In the genomic region with DNA sequence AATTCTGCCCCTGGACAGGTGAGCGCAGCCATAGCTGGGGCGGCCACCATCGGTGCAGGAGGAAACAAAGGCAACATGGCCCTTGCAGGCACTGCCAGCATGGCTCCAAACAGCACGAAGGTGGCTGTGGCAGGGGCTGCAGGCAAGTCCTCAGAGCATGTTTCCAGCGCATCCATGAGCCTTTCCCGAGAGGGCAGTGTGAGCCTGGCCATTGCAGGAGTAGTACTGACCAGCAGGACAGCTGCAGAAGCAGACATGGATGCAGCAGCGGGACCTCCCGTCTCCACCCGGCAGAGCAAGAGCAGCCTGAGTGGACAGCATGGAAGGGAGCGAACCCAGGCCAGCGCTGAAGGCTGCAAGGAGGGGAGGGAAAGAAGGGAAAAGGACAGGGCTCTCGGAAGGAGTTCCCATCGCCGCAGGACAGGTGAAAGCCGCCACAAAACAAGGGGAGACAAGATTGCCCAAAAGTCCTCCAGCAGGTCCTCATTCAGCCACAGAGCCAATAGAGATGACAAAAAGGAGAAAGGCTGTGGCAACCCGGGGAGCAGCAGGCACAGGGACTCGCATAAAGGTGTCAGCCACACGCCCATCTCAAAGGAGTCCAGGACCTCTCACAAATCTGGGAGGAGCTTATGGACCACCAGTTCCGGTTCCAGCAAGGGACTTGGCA, we compare ENCODE assay signal across 27 cellular contexts.
"Had no signal": no experiment of that assay in that cellular context is flagged by ENCODE, and none has a peak within 500 bp of the region (broad histone marks: within the 10 kb centered on the region; RNA-seq: fewer than 3 reads in every experiment).

No MANE protein-coding gene starts in this region.

- DNase-seq: activated CD4-positive, alpha-beta T cell treated with anti-CD3 and anti-CD28 coated beads, Interleukin-2, amount 10 ng/mL, durations not matched to agents 24 days and 14 days; activated CD4-positive, alpha-beta T cell treated with anti-CD3 and anti-CD28 coated beads, Interleukin-2, amount 50 U/mL, for 48 hours; activated CD8-positive, alpha-beta memory T cell treated with anti-CD3 and anti-CD28 coated beads, Interleukin-2, amount 50 U/mL, for 4 hours; activated CD8-positive, alpha-beta T cell treated with anti-CD3 and anti-CD28 coated beads, Interleukin-2, amount 10 ng/mL, durations not matched to agents 7 days and 5 days; activated gamma-delta T cell; activated naive CD4-positive, alpha-beta T cell treated with Interleukin-2 at 50 U/mL for 16 hours; activated naive CD8-positive, alpha-beta T cell treated with anti-CD3 and anti-CD28 coated beads, Interleukin-2, amount 10 ng/mL, durations not matched to agents 7 days and 5 days; amygdala; Kasumi-1; KG1; MG63; NCI-H1048; NCI-H146; NCI-H187 treated with DMSO at 0.1 percent for 48 hours; NCI-H345; NCI-H524 treated with DMSO at 0.1 percent for 48 hours; SHP77 had no signal

- H3K4me3 Mint-ChIP-seq: activated CD4-positive, alpha-beta T cell treated with anti-CD3 and anti-CD28 coated beads, Interleukin-2, amount 10 ng/mL, durations not matched to agents 24 days and 14 days; activated CD8-positive, alpha-beta T cell treated with anti-CD3 and anti-CD28 coated beads, Interleukin-2, amount 10 ng/mL, durations not matched to agents 7 days and 5 days; activated naive CD4-positive, alpha-beta T cell treated with anti-CD3 and anti-CD28 coated beads, Interleukin-2, amount 50 U/mL, for 24 hours; activated naive CD8-positive, alpha-beta T cell treated with anti-CD3 and anti-CD28 coated beads, Interleukin-2, amount 10 ng/mL, durations not matched to agents 7 days and 5 days; central memory CD8-positive, alpha-beta T cell; T-helper 2 cell treated with Interferon-gamma antibody and Interleukin-4, amounts not matched to agents 5 μg/mL and 100 μg/mL, for 36 hours had no signal

- H3K4me1 ChIP-seq: ascending aorta had no signal

- H3K4me1 Mint-ChIP-seq: central memory CD8-positive, alpha-beta T cell had no signal

- H3K27me3 ChIP-seq: ascending aorta, cardiac muscle cell, SJCRH30 had no signal

- ATAC-seq: activated CD8-positive, alpha-beta T cell treated with anti-CD3 and anti-CD28 coated beads, Interleukin-2, amount 10 ng/mL, durations not matched to agents 7 days and 5 days; Panc1 had no signal

- H3K9me3 ChIP-seq: ascending aorta, MG63, SJCRH30 had no signal

- H3K4me3 ChIP-seq: ascending aorta, cardiac muscle cell, MG63, SJCRH30, SK-N-MC had no signal

- H3K36me3 ChIP-seq: cardiac muscle cell, MG63 had no signal

- H3K27ac ChIP-seq: ascending aorta, cardiac muscle cell, SJCRH30, SK-N-MC had no signal

- H3K9me3 Mint-ChIP-seq: activated CD4-positive, alpha-beta T cell treated with anti-CD3 and anti-CD28 coated beads, Interleukin-2, amount 10 ng/mL, durations not matched to agents 24 days and 14 days; activated naive CD4-positive, alpha-beta T cell treated with anti-CD3 and anti-CD28 coated beads, Interleukin-2, amount 50 U/mL, for 24 hours; activated naive CD8-positive, alpha-beta T cell treated with anti-CD3 and anti-CD28 coated beads, Interleukin-2, amount 10 ng/mL, durations not matched to agents 7 days and 5 days; activated T-helper 2 cell treated with anti-CD3 and anti-CD28 coated beads, Interferon-gamma antibody, Interleukin-2, Interleukin-4, amounts not matched to agents 10 μg/mL and 5 μg/mL and 100 μg/mL, durations not matched to agents 14 hours and 24 hours and 36 hours; central memory CD8-positive, alpha-beta T cell; T-helper 2 cell treated with Interferon-gamma antibody and Interleukin-4, amounts not matched to agents 5 μg/mL and 100 μg/mL, for 36 hours had no signal

- FAIRE-seq: TTC549 had no signal

- H3K27ac Mint-ChIP-seq: activated CD4-positive, alpha-beta T cell treated with anti-CD3 and anti-CD28 coated beads, Interleukin-2, amount 10 ng/mL, durations not matched to agents 24 days and 14 days; activated CD8-positive, alpha-beta T cell treated with anti-CD3 and anti-CD28 coated beads, Interleukin-2, amount 10 ng/mL, durations not matched to agents 7 days and 5 days; activated naive CD4-positive, alpha-beta T cell treated with anti-CD3 and anti-CD28 coated beads, Interleukin-2, amount 50 U/mL, for 24 hours; activated naive CD8-positive, alpha-beta T cell treated with anti-CD3 and anti-CD28 coated beads, Interleukin-2, amount 10 ng/mL, durations not matched to agents 7 days and 5 days; activated T-helper 2 cell treated with anti-CD3 and anti-CD28 coated beads, Interferon-gamma antibody, Interleukin-2, Interleukin-4, amounts not matched to agents 10 μg/mL and 5 μg/mL and 100 μg/mL, durations not matched to agents 14 hours and 24 hours and 36 hours; T-helper 2 cell treated with Interferon-gamma antibody and Interleukin-4, amounts not matched to agents 5 μg/mL and 100 μg/mL, for 36 hours had no signal
